In the genomic region with DNA sequence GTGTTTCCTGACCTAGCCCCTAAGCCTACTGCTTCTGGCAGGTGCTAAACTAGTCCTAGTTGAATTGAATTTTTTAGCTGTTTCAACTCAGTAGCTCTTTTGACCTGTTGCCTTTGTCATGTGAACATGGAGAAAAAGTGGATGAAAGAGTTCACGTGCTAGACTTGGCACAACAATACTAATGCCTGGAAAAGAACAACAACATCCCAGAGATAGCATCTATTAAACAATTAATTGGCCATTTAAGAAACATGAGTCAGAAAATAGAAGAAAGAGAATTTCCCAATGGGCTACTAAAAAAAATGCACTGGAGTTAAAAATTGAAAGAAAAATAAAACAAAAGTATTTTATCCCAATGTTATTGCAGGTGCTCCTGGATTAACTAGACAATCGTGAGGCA, we compare ENCODE assay signal across 29 cellular contexts.
"Had no signal": no experiment of that assay in that cellular context is flagged by ENCODE, and none has a peak within 500 bp of the region (broad histone marks: within the 10 kb centered on the region; RNA-seq: fewer than 3 reads in every experiment).

No MANE protein-coding gene starts in this region.

- H3K4me2 ChIP-seq: hepatocyte had no signal

- H3K4me1 Mint-ChIP-seq: endodermal cell; mesothelial cell of epicardium; neural crest cell; stimulated activated effector memory CD8-positive, alpha-beta T cell treated with anti-CD3 and anti-CD28 coated beads, Interleukin-12 subunit alpha, Interleukin-12 subunit beta, amount 100 ng/mL, for 72 hours had no signal

- H3K36me3 Mint-ChIP-seq: memory B cell; mesothelial cell of epicardium; naive B cell; natural killer cell treated with Interleukin-12 subunit alpha and Interleukin-12 subunit beta and Interleukin-15 and Interleukin-18, amount 100 ng/mL, for 72 hours; stimulated activated effector memory CD8-positive, alpha-beta T cell treated with anti-CD3 and anti-CD28 coated beads, Interleukin-12 subunit alpha, Interleukin-12 subunit beta, amount 100 ng/mL, for 72 hours had no signal

- H2AFZ ChIP-seq: hepatocyte had no signal

- FAIRE-seq: kidney, pancreas had no signal

- H3K9me3 ChIP-seq: esophagus squamous epithelium, gastrocnemius medialis, mucosa of descending colon, neutrophil, pancreas, right atrium auricular region, sigmoid colon, thyroid gland had no signal

- H3K79me2 ChIP-seq: hepatocyte had no signal

- H3K27ac Mint-ChIP-seq: endodermal cell; memory B cell; mesothelial cell of epicardium; natural killer cell treated with Interleukin-12 subunit alpha and Interleukin-12 subunit beta and Interleukin-15 and Interleukin-18, amount 100 ng/mL, for 72 hours; stimulated activated effector memory CD8-positive, alpha-beta T cell treated with anti-CD3 and anti-CD28 coated beads, Interleukin-12 subunit alpha, Interleukin-12 subunit beta, amount 100 ng/mL, for 72 hours had no signal

- H3K36me3 ChIP-seq: esophagus squamous epithelium, gastrocnemius medialis, heart left ventricle, neutrophil, pancreas, right atrium auricular region, sigmoid colon, stomach, thyroid gland had no signal

- H3K27ac ChIP-seq: esophagus squamous epithelium, gastrocnemius medialis, heart left ventricle, hepatocyte, neutrophil, pancreas, right atrium auricular region, sigmoid colon, stomach, thyroid gland had no signal

- H3K4me3 ChIP-seq: esophagus squamous epithelium, gastrocnemius medialis, heart left ventricle, hepatocyte, lung, mucosa of descending colon, pancreas, right atrium auricular region, sigmoid colon, stomach, thyroid gland had no signal

- H3K4me3 Mint-ChIP-seq: endodermal cell; memory B cell; mesothelial cell of epicardium; naive B cell; natural killer cell treated with Interleukin-12 subunit alpha and Interleukin-12 subunit beta and Interleukin-15 and Interleukin-18, amount 100 ng/mL, for 72 hours; neural crest cell; stimulated activated effector memory CD8-positive, alpha-beta T cell treated with anti-CD3 and anti-CD28 coated beads, Interleukin-12 subunit alpha, Interleukin-12 subunit beta, amount 100 ng/mL, for 72 hours had no signal

- H3K27me3 ChIP-seq: esophagus squamous epithelium, gastrocnemius medialis, heart left ventricle, hepatocyte, neutrophil, pancreas, right atrium auricular region, sigmoid colon, stomach, thyroid gland had no signal

- H3K27me3 Mint-ChIP-seq: memory B cell had no signal

- H3K4me1 ChIP-seq: esophagus squamous epithelium, gastrocnemius medialis, heart left ventricle, pancreas, right atrium auricular region, sigmoid colon, stomach, thyroid gland had no signal

- DNase-seq: cerebellar nuclear complex; cortex of kidney; effector CD8-positive, alpha-beta T cell; endodermal cell; erythroblast; esophagus squamous epithelium; foreskin fibroblast; gastrocnemius medialis; heart left ventricle; kidney; mucosa of descending colon; naive B cell; pancreas; sigmoid colon; stimulated activated CD4-positive, alpha-beta T cell treated with anti-CD3 and anti-CD28 coated beads, Interleukin-2, amount 100 ng/mL, for 24 hours; stimulated activated CD4-positive, alpha-beta T cell treated with anti-CD3 and anti-CD28 coated beads, Interleukin-4, amount 100 ng/mL, for 24 hours; stimulated activated naive CD4-positive, alpha-beta T cell treated with Interleukin-2 at 50 U/mL for 16 hours; stomach; thyroid gland; trophoblast cell had no signal

- H3K9me3 Mint-ChIP-seq: memory B cell; natural killer cell treated with Interleukin-12 subunit alpha and Interleukin-12 subunit beta and Interleukin-15 and Interleukin-18, amount 100 ng/mL, for 72 hours; stimulated activated effector memory CD8-positive, alpha-beta T cell treated with anti-CD3 and anti-CD28 coated beads, Interleukin-12 subunit alpha, Interleukin-12 subunit beta, amount 100 ng/mL, for 72 hours had no signal
